ENCODE assay signal across 17 cellular contexts in genomic region chr16:72635104-72635503, GRCh38.
"Had no signal": no experiment of that assay in that cellular context is flagged by ENCODE, and none has a peak within 500 bp of the region (broad histone marks: within the 10 kb centered on the region; RNA-seq: fewer than 3 reads in every experiment).

No MANE protein-coding gene starts in this region.

- H3K36me3 ChIP-seq: adrenal gland, lower lobe of right lung, WERI-Rb-1 had no signal

- H3K27me3 Mint-ChIP-seq: activated CD4-positive, alpha-beta T cell treated with anti-CD3 and anti-CD28 coated beads, Interleukin-2, amount 10 ng/mL, durations not matched to agents 7 days and 5 days; activated naive CD4-positive, alpha-beta T cell treated with anti-CD3 and anti-CD28 coated beads, Interleukin-2, amount 10 ng/mL, durations not matched to agents 7 days and 5 days; central memory CD8-positive, alpha-beta T cell; dendritic cell treated with granulocyte-macrophage colony-stimulating factor and Interleukin-4, amounts not matched to agents 40 ng/mL and 50 ng/mL, for 4 days had no signal

- H3K27me3 ChIP-seq: adrenal gland had no signal

- H3K4me1 Mint-ChIP-seq: activated naive CD4-positive, alpha-beta T cell treated with anti-CD3 and anti-CD28 coated beads, Interleukin-2, amount 10 ng/mL, durations not matched to agents 7 days and 5 days; central memory CD8-positive, alpha-beta T cell; immature natural killer cell had no signal

- H3K4me3 ChIP-seq: adrenal gland, lower lobe of right lung, smooth muscle cell had no signal

- H3K4me1 ChIP-seq: adrenal gland, lower lobe of right lung had no signal

- DNase-seq: activated CD4-positive, alpha-beta T cell treated with anti-CD3 and anti-CD28 coated beads, Interleukin-2, amount 10 ng/mL, durations not matched to agents 7 days and 5 days; activated naive CD4-positive, alpha-beta T cell treated with anti-CD3 and anti-CD28 coated beads, Interleukin-2, amount 10 ng/mL, durations not matched to agents 7 days and 5 days; activated T-cell treated with anti-CD3 and anti-CD28 coated beads for 4 hours; adrenal gland; erythroblast; foreskin fibroblast; immature natural killer cell; left cardiac atrium; lower lobe of right lung; midbrain; posterior cingulate gyrus; right cardiac atrium; WERI-Rb-1 had no signal

- H3K4me2 ChIP-seq: smooth muscle cell had no signal

- H3K27ac Mint-ChIP-seq: activated CD4-positive, alpha-beta T cell treated with anti-CD3 and anti-CD28 coated beads, Interleukin-2, amount 10 ng/mL, durations not matched to agents 7 days and 5 days; activated naive CD4-positive, alpha-beta T cell treated with anti-CD3 and anti-CD28 coated beads, Interleukin-2, amount 10 ng/mL, durations not matched to agents 7 days and 5 days; activated T-helper 2 cell treated with anti-CD3 and anti-CD28 coated beads, Interferon-gamma antibody, Interleukin-2, Interleukin-4, amounts not matched to agents 10 μg/mL and 5 μg/mL and 100 μg/mL, durations not matched to agents 14 hours and 24 hours and 36 hours; dendritic cell treated with granulocyte-macrophage colony-stimulating factor and Interleukin-4, amounts not matched to agents 40 ng/mL and 50 ng/mL, for 4 days; immature natural killer cell had no signal

- H3K4me3 Mint-ChIP-seq: activated CD4-positive, alpha-beta T cell treated with anti-CD3 and anti-CD28 coated beads, Interleukin-2, amount 10 ng/mL, durations not matched to agents 7 days and 5 days; activated naive CD4-positive, alpha-beta T cell treated with anti-CD3 and anti-CD28 coated beads, Interleukin-2, amount 10 ng/mL, durations not matched to agents 7 days and 5 days; central memory CD8-positive, alpha-beta T cell; dendritic cell treated with granulocyte-macrophage colony-stimulating factor and Interleukin-4, amounts not matched to agents 40 ng/mL and 50 ng/mL, for 4 days; immature natural killer cell had no signal

- H3K27ac ChIP-seq: adrenal gland, lower lobe of right lung, WERI-Rb-1 had no signal
